8 cellular contexts compared by ENCODE assay signal in genomic region chr11:78419327-78419726, GRCh38. TPM values are rescaled to one million over a fixed set of nuclear protein-coding genes. Genes with fewer than 3 reads are reported as not detected.
DNase-seq lines count a peak whose midpoint lies in the region; ATAC-seq lines count a peak whose summit lies in the region.

No MANE protein-coding gene starts in this region.

- intact Hi-C loops in sciatic nerve (cut with DNase I) = loop anchor here (10.0 kb wide), 1 partner anchor 145 kb away; no protein-coding TSS in a partner anchor

- DNase-seq in GOT3 (lab: John Stamatoyannopoulos, UW) = peak; percentile 13
- DNase-seq in T-helper 17 cell = no peak
- peak; percentile 74 for DNase-seq in glomerular visceral epithelial cell (ENCODE audit: extremely low spot score)
- peak; percentile 69 for DNase-seq in sciatic nerve (ENCODE audit: low spot score)
- DNase-seq in activated effector memory CD4-positive, alpha-beta T cell treated with Interleukin-2 at 50 U/mL for 16 hours = no peak

- H3K27ac Mint-ChIP-seq in T-helper 17 cell = no peak overlapping the region

- H3K4me3 Mint-ChIP-seq in T-helper 17 cell = peak overlapping the region; percentile 52

- H3K4me1 Mint-ChIP-seq in T-helper 17 cell = peaks cover 20% of the 10 kb centered on the region

- no peaks in the 10 kb centered on the region for H3K9me3 ChIP-seq in T-helper 17 cell (ENCODE audit: control insufficient read depth, low read length, poor library complexity, severe bottlenecking)

- ATAC-seq in T-helper 17 cell = no peak
- peak; percentile 62 for ATAC-seq in sciatic nerve
- no peak for ATAC-seq in GM19452 (IDR thresholded peaks at IDR 0.05; ENCODE audit: unreplicated experiment)
- no peak for ATAC-seq in GM19467 (IDR thresholded peaks at IDR 0.05; ENCODE audit: unreplicated experiment)
- no peak for ATAC-seq in HG02852 (IDR thresholded peaks at IDR 0.05; ENCODE audit: unreplicated experiment)

- peaks cover 17% of the 10 kb centered on the region for H3K27me3 Mint-ChIP-seq in T-helper 17 cell

- peaks cover 2% of the 10 kb centered on the region for H3K36me3 Mint-ChIP-seq in T-helper 17 cell (ENCODE audit: low read depth)

RNA-seq across cellular contexts. Expression of gene GAB2, which starts 1.7 kb away (rescaled TPM):
- total RNA-seq in T-helper 17 cell = 10 to 100 TPM; 10.3 to 14.4 TPM
- total RNA-seq in sciatic nerve = 63.3 TPM

Comparison
In these comparisons a context has a peak if more than half of its experiments do, and no peak if none do; other contexts are left out.
1. DNase-seq: peak in GOT3 (single experiment), glomerular visceral epithelial cell (single experiment) and sciatic nerve (single experiment); none in T-helper 17 cell (0 of 3) and activated effector memory CD4-positive, alpha-beta T cell treated with Interleukin-2 at 50 U/mL for 16 hours (single experiment).